ENCODE assay signal across 8 cellular contexts in the genomic region with DNA sequence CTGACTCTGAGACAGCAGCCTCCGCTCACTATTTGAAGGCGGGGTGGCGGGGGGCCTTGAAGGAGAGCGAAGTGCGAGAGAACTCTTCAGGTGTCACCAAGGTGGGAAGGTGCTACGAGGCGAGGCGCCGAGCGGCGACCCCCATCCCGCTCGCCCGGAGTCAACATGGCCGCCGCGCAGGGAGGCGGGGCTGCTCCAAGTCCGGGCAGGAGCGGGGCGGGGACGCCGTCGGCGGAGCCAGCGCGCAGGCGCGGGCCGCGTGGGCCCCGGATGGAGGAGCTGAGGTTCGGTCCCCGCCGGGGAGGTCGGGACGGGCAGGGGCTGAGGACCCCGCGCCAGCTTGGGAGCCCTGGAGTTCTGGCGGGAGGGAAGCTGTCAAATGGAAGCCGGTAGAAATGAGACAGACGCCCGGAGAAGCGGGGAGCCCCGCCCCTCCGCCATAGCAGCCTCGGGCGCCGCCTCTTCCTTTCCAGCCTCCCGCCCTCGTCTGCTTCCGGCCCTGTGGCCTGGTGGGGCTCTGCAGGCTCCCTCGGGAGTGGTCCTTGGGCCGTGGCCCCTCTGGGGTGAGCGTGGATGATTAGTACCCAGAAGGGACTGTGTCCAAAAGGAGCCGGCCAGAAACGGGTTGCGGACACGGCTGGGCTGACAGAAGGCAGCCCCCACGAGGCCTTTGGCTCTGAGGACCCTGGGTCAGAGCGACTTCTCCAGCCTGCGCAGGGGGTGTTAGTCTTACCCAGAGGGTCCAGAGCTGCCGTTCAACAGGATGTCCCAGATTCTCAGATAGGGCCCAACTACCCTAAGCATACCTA. TPM values are rescaled to one million over a fixed set of nuclear protein-coding genes. Genes with fewer than 3 reads are reported as not detected.
DNase-seq lines count a peak whose midpoint lies in the region; ATAC-seq and TF ChIP-seq lines count a peak whose summit lies in the region.

Gene PIGV, plus strand, starts transcription at position 245 of the 809 bp plus-strand sequence. CDS start 2,866 bp downstream, outside the sequence.

- H3K36me3 Mint-ChIP-seq in GM23338 (ENCODE audit: low read depth): no peaks in the 10 kb centered on the region; the same call in 1 of the 3 replicates
- H3K36me3 Mint-ChIP-seq in neural crest cell (ENCODE audit: low read depth): no peaks in the 10 kb centered on the region

- H3K36me3 ChIP-seq in GM23338 (ENCODE audit: insufficient read depth) (no peaks in the 10 kb centered on the region), RWPE2 (ENCODE audit: low read depth) (peaks cover 7% of the 10 kb centered on the region), stomach smooth muscle (ENCODE audit: control insufficient read depth in 2 of 2, insufficient read depth in 2 of 2, low read length in 2 of 2) (peaks cover 0 to 6% of the 10 kb centered on the region in 2 donors)

- peaks cover 4% of the 10 kb centered on the region for H4K20me1 ChIP-seq in GM23338 (replicated peaks; ENCODE audit: insufficient read depth)

- peak within 1 kb of the TSS; percentile 94 for H3K4me3 Mint-ChIP-seq in GM23338
- peak within 1 kb of the TSS; percentile 97 for H3K4me3 Mint-ChIP-seq in neural crest cell

- H3K9me3 Mint-ChIP-seq in GM23338 (no peaks in the 10 kb centered on the region; the same call in 1 of the 3 replicates), neural crest cell (no peaks in the 10 kb centered on the region)

- H2AFZ ChIP-seq in GM23338: peak within 1 kb of the TSS; percentile 89

- H3K27me3 ChIP-seq in GM23338 (ENCODE audit: insufficient read depth): no peaks in the 10 kb centered on the region
- H3K27me3 ChIP-seq in RWPE2 (ENCODE audit: insufficient read depth, poor library complexity, severe bottlenecking): no peaks in the 10 kb centered on the region
- no peaks in the 10 kb centered on the region for H3K27me3 ChIP-seq in stomach smooth muscle (ENCODE audit: control insufficient read depth in 1 of 2, insufficient read depth in 2 of 2, low read length in 2 of 2)

- peak; percentile 71 for ATAC-seq in GM23338
- ATAC-seq in RWPE2 (ENCODE audit: low read depth): peak; percentile 74

- H3K4me1 ChIP-seq in GM23338 (ENCODE audit: insufficient read depth) (peaks cover 36% of the 10 kb centered on the region), RWPE2 (ENCODE audit: insufficient read depth, poor library complexity, severe bottlenecking) (peaks cover 20% of the 10 kb centered on the region), stomach smooth muscle (ENCODE audit: control insufficient read depth, insufficient read depth, low read length) (peaks cover 39% of the 10 kb centered on the region)

- no peaks in the 10 kb centered on the region for H3K9me3 ChIP-seq in RWPE2 (ENCODE audit: severe bottlenecking)
- H3K9me3 ChIP-seq in stomach smooth muscle (ENCODE audit: control insufficient read depth in 2 of 2, low read length in 2 of 2): no peaks in the 10 kb centered on the region

- H3K27ac Mint-ChIP-seq in GM23338 (peak within 1 kb of the TSS; percentile 98), neural crest cell (ENCODE audit: unreplicated experiment) (peak within 1 kb of the TSS; percentile 99)

- H3K4me3 ChIP-seq in GM23338 (peak within 1 kb of the TSS; percentile 99), RWPE2 (ENCODE audit: severe bottlenecking) (peak within 1 kb of the TSS; percentile 73), stomach smooth muscle (ENCODE audit: low read length in 2 of 2) (peak within 1 kb of the TSS; percentile 94)

- H3K79me2 ChIP-seq in GM23338 (replicated peaks; ENCODE audit: insufficient read depth): no peaks in the 10 kb centered on the region

- TF ChIP-seq CTCF in GM23338 (conservative IDR thresholded peaks at IDR 0.05; ENCODE audit: low read depth in 2 of 2) (no peak), RWPE2 (IDR thresholded peaks at IDR 0.05; ENCODE audit: poor library complexity, severe bottlenecking) (no peak), neural crest cell (conservative IDR thresholded peaks at IDR 0.05) (peak; percentile 28)

- H3K9me2 ChIP-seq in GM23338 (ENCODE audit: insufficient read depth): no peaks in the 10 kb centered on the region

- DNase-seq in EH (ENCODE audit: low read depth) (peak; percentile 86), GM23338 (ENCODE audit: low spot score) (peak; percentile 90), LoVo (ENCODE audit: low spot score) (peak; percentile 88), RWPE2 (ENCODE audit: low spot score) (peak; percentile 82), fibroblast of the conjunctiva (ENCODE audit: low read depth) (peak; percentile 77), neural crest cell (ENCODE audit: low read depth, low spot score) (peak; percentile 90)
- peak; percentile 83 for DNase-seq in activated T-helper 9 cell treated with anti-CD3 and anti-CD28 coated beads, Interleukin-2, amount 50 U/mL, for 16 hours (ENCODE audit: low read depth)

- peak within 1 kb of the TSS; percentile 99 for H3K9ac ChIP-seq in stomach smooth muscle (ENCODE audit: low read length in 2 of 2)

- H3K4me2 ChIP-seq in GM23338: peak within 1 kb of the TSS; percentile 97

- H3K27me3 Mint-ChIP-seq in GM23338 (ENCODE audit: insufficient read depth, low read depth, poor library complexity) (peaks cover 14% of the 10 kb centered on the region), neural crest cell (ENCODE audit: low read depth) (peaks cover 14% of the 10 kb centered on the region)

- H3K27ac ChIP-seq in GM23338 (ENCODE audit: low read depth) (peak within 1 kb of the TSS; percentile 93), RWPE2 (ENCODE audit: poor library complexity, severe bottlenecking) (peak within 1 kb of the TSS; percentile 91), stomach smooth muscle (ENCODE audit: low read length) (peak within 1 kb of the TSS; percentile 100)

- H3F3A ChIP-seq in GM23338 (replicated peaks; ENCODE audit: low read depth): peaks cover 16% of the 10 kb centered on the region

- H3K4me1 Mint-ChIP-seq in GM23338 (peaks cover 45% of the 10 kb centered on the region), neural crest cell (peaks cover 58% of the 10 kb centered on the region)

TF ChIP-seq in GM23338, 12 proteins besides CTCF, POLR2A, EP300 and RAD21 (continues in another document):
- TF ChIP-seq ETS1 (IDR thresholded peaks at IDR 0.05): peak; percentile 3; the same call in 1 of the 2 replicates
- TF ChIP-seq EZH2 (IDR thresholded peaks at IDR 0.05; ENCODE audit: low read depth, unreplicated experiment): no peak
- peak; percentile 80 for TF ChIP-seq POLR2AphosphoS5 (IDR thresholded peaks at IDR 0.05; ENCODE audit: low read depth)

RNA-seq across cellular contexts. Expression of gene PIGV, which starts in this region (rescaled TPM):
- 11.7 and 12.6 TPM in 2 replicates for total RNA-seq in GM23338 (2014; rRNA removed; shearing (Covaris generic))
- polyA plus RNA-seq in GM23338 (2016; fragmentation: Nextera tagmentation; extraction: Ambion mirVana): 3.8 and 4.5 TPM in 2 replicates
- 8.7 and 11.1 TPM in 2 replicates for total RNA-seq in neural crest cell

Comparison
In these comparisons a context has a peak if more than half of its experiments do, and no peak if none do; other contexts are left out.
1. Peak in every context shown above with its lines: DNase-seq, ATAC-seq, H3K4me3 ChIP-seq and H3K27ac ChIP-seq.